ENCODE assay signal across 7 cellular contexts in the genomic region with DNA sequence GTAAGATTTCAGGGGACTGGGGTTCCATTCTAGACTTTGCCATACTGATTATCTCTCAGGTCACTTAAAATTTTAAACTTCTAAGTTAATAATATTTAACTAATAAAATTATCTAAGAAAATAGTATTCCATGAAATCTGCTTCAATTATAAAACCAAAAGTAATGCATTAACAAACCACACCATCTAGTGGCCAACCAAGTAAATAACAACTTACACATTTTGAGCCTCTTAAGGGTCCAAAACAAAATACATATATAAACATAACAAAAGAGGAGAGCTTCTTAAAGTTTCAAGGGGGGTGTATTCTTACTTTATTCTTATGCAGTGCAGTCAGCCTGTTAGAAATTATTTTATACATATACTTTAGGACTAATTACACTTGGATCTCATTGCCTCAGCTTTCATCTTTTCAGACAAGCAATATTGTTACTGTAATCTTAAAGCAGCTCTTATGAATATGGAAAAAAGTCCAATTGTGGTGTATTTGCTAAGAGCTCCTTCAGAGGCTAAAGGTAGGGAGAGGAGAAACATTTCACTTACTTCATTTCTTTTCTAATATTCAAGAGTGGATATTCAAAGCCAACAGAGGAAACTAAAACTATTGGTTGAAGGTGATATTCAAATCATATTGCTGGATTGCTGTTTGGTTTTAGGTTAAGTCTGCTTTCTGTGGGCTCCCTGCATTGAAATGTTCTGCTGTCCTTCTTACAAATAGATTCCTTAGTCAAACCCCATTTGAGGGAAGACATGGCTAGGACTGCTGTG.
DNase-seq lines count a peak whose midpoint lies in the region; ATAC-seq lines count a peak whose summit lies in the region.

No MANE protein-coding gene starts in this region.

- no peaks in the 10 kb centered on the region for H3K9me3 ChIP-seq in SK-N-MC (ENCODE audit: low read depth, low read length)

- in situ Hi-C loops in G401 (cut with HindIII; ENCODE audit: low sequenced_read_pairs), result no loop called here

- H3K27ac ChIP-seq in SK-N-MC, result 0 out of 2 replicates have a peak overlapping the region, but pooled peaks have one; percentile 6

- H3K4me3 ChIP-seq in SK-N-MC (no peak overlapping the region), skeletal muscle cell (ENCODE audit: low read depth, low read length) (no peak overlapping the region)

- no peak overlapping the region for H3K9ac ChIP-seq in SK-N-MC (ENCODE audit: insufficient read length)

- ATAC-seq in GM19467 (IDR thresholded peaks at IDR 0.05; ENCODE audit: unreplicated experiment) (peak; percentile 22), HG03469 (IDR thresholded peaks at IDR 0.05; ENCODE audit: unreplicated experiment) (peak; percentile 23)

- no peaks in the 10 kb centered on the region for H3K36me3 ChIP-seq in SK-N-MC (ENCODE audit: insufficient read depth, low read length)

- DNase-seq in G401 (ENCODE audit: low spot score), result peak; percentile 67
- no peak for DNase-seq in SK-N-MC (ENCODE audit: low read depth, low spot score)
- peak; percentile 64 for DNase-seq in fibroblast of peridontal ligament (ENCODE audit: extremely low read depth)
- DNase-seq in skeletal muscle cell (ENCODE audit: low read depth), result peak; percentile 5
- DNase-seq in effector CD4-positive, alpha-beta T cell, result no peak

Comparison
In these comparisons a context has a peak if more than half of its experiments do, and no peak if none do; other contexts are left out.
1. DNase-seq: peak in G401 (single experiment), fibroblast of peridontal ligament (single experiment) and skeletal muscle cell (single experiment); none in SK-N-MC (single experiment) and effector CD4-positive, alpha-beta T cell (single experiment).